Comparison of ENCODE assay signal across 31 cellular contexts in the genomic region with DNA sequence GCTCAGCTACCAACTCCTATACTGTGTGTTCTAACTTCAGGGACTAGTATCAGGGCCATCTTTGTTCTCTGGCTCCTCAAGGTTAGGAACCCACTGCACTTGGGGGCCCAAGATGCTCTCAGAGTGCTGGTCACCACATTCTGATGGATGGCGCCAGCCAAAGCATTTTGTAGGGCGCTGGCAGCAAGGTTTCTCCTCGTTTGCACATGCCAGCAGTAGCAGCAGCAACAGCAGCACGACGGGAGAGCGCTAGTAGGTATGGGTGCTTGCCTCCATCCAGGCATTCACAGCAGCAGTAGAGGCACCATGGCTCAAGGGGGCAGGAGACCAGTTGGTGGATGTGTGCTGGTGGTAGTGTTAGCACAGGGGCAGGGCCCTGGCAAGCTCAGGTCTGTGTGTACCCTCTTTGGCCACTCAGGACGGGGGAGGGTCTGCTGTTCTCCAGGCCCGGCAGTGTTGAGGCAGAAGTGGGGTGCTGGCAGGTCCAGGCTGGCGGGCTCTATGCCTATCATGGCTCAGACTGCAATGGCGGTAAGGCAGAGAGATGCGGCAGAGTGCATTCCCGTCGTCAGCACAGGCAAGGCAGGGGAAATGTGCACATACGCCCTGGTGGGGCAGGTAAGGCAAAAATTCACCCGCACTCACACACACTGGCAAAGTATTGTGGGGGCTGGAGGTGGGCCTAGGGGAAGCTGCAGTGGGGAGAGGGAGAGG. TPM values are rescaled to one million over a fixed set of nuclear protein-coding genes. Genes with fewer than 3 reads are reported as not detected.
"Had no signal": no experiment of that assay in that cellular context is flagged by ENCODE, and none has a peak within 500 bp of the region (broad histone marks: within the 10 kb centered on the region; RNA-seq: fewer than 3 reads in every experiment).

No MANE protein-coding gene starts in this region.

- DNase-seq: stimulated activated CD4-positive, alpha-beta T cell treated with anti-CD3 and anti-CD28 coated beads, Interleukin-2, amount 100 ng/mL, for 24 hours; stimulated activated CD4-positive, alpha-beta T cell treated with anti-CD3 and anti-CD28 coated beads, Interleukin-2, amount 100 ng/mL, for 48 hours; stimulated activated CD4-positive, alpha-beta T cell treated with anti-CD3 and anti-CD28 coated beads, Interleukin-4, amount 100 ng/mL, for 1 hour; stimulated activated CD4-positive, alpha-beta T cell treated with anti-CD3 and anti-CD28 coated beads, Interleukin-4, amount 100 ng/mL, for 24 hours; stimulated activated CD4-positive, alpha-beta T cell treated with anti-CD3 and anti-CD28 coated beads, Interleukin-4, amount 100 ng/mL, for 4 hours; stimulated activated naive B cell treated with anti-CD40 and anti-IgM and Interleukin-4, amounts not matched to agents 10 μg/mL and 1 μg/mL and 100 μg/mL, for 72 hours; stimulated activated naive CD4-positive, alpha-beta T cell; stimulated activated naive CD4-positive, alpha-beta T cell treated with Interleukin-2 at 50 U/mL for 16 hours; stimulated activated naive CD8-positive, alpha-beta T cell treated with anti-CD3 and anti-CD28 coated beads, Interleukin-15, amount 100 ng/mL, for 72 hours; stimulated activated naive CD8-positive, alpha-beta T cell treated with anti-CD3 and anti-CD28 coated beads, Interleukin-15, Interleukin-2, amounts not matched to agents 100 U/mL and 50 U/mL, for 24 hours; stomach; substantia nigra; testis; thyroid gland; tibial artery; transverse colon; trophoblast cell; upper lobe of left lung; upper lobe of right lung; uterus had no signal

- H3K27me3 ChIP-seq: suprapubic skin, testis, thyroid gland, tibial artery, tibial nerve, transverse colon, upper lobe of left lung, upper lobe of right lung, vagina had no signal

- ATAC-seq: stimulated activated effector memory CD8-positive, alpha-beta T cell treated with anti-CD3 and anti-CD28 coated beads, Interleukin-12 subunit alpha, Interleukin-12 subunit beta, amount 100 ng/mL, for 72 hours; stimulated activated memory B cell treated with anti-CD40 and anti-IgM and Interleukin-4, amounts not matched to agents 10 μg/mL and 1 μg/mL and 100 μg/mL, for 72 hours; stimulated activated naive B cell treated with anti-CD40 and anti-IgM and Interleukin-4, amounts not matched to agents 10 μg/mL and 1 μg/mL and 100 μg/mL, for 72 hours; stimulated activated naive CD8-positive, alpha-beta T cell treated with anti-CD3 and anti-CD28 coated beads, Interleukin-15, amount 100 ng/mL, for 72 hours; stimulated activated naive CD8-positive, alpha-beta T cell treated with anti-CD3 and anti-CD28 coated beads, Interleukin-15, Interleukin-2, amounts not matched to agents 100 U/mL and 50 U/mL, for 24 hours; upper lobe of right lung had no signal

- H3K36me3 ChIP-seq: stomach, suprapubic skin, thyroid gland, tibial artery, tibial nerve, transverse colon, upper lobe of left lung, upper lobe of right lung, uterus, vagina had no signal

- H3K36me3 Mint-ChIP-seq: stimulated activated effector memory CD8-positive, alpha-beta T cell treated with anti-CD3 and anti-CD28 coated beads, Interleukin-12 subunit alpha, Interleukin-12 subunit beta, amount 100 ng/mL, for 72 hours; stimulated activated memory B cell treated with anti-CD40 and anti-IgM and Interleukin-4, amounts not matched to agents 10 μg/mL and 1 μg/mL and 100 μg/mL, for 72 hours; stimulated activated naive B cell treated with anti-CD40 and anti-IgM and Interleukin-4, amounts not matched to agents 10 μg/mL and 1 μg/mL and 100 μg/mL, for 72 hours; type B pancreatic cell had no signal

- H3K4me3 Mint-ChIP-seq: stimulated activated effector memory CD8-positive, alpha-beta T cell treated with anti-CD3 and anti-CD28 coated beads, Interleukin-12 subunit alpha, Interleukin-12 subunit beta, amount 100 ng/mL, for 72 hours; stimulated activated memory B cell treated with anti-CD40 and anti-IgM and Interleukin-4, amounts not matched to agents 10 μg/mL and 1 μg/mL and 100 μg/mL, for 72 hours; stimulated activated naive B cell treated with anti-CD40 and anti-IgM and Interleukin-4, amounts not matched to agents 10 μg/mL and 1 μg/mL and 100 μg/mL, for 72 hours; stimulated activated naive CD8-positive, alpha-beta T cell treated with anti-CD3 and anti-CD28 coated beads, Interleukin-15, amount 100 ng/mL, for 72 hours; stimulated activated naive CD8-positive, alpha-beta T cell treated with anti-CD3 and anti-CD28 coated beads, Interleukin-15, Interleukin-2, amounts not matched to agents 100 ng/mL and 50 ng/mL, for 24 hours; type B pancreatic cell had no signal

- H3K4me1 ChIP-seq: stomach, suprapubic skin, testis, thyroid gland, tibial artery, tibial nerve, transverse colon, upper lobe of left lung, upper lobe of right lung, uterus, vagina had no signal

- H3K9me3 Mint-ChIP-seq: stimulated activated naive CD8-positive, alpha-beta T cell treated with anti-CD3 and anti-CD28 coated beads, Interleukin-15, Interleukin-2, amounts not matched to agents 100 ng/mL and 50 ng/mL, for 24 hours had no signal

- H3K4me1 Mint-ChIP-seq: stimulated activated effector memory CD8-positive, alpha-beta T cell treated with anti-CD3 and anti-CD28 coated beads, Interleukin-12 subunit alpha, Interleukin-12 subunit beta, amount 100 ng/mL, for 72 hours; stimulated activated memory B cell treated with anti-CD40 and anti-IgM and Interleukin-4, amounts not matched to agents 10 μg/mL and 1 μg/mL and 100 μg/mL, for 72 hours; stimulated activated naive B cell treated with anti-CD40 and anti-IgM and Interleukin-4, amounts not matched to agents 10 μg/mL and 1 μg/mL and 100 μg/mL, for 72 hours; stimulated activated naive CD8-positive, alpha-beta T cell treated with anti-CD3 and anti-CD28 coated beads, Interleukin-15, amount 100 ng/mL, for 72 hours had no signal

- H3K27ac Mint-ChIP-seq: stimulated activated effector memory CD8-positive, alpha-beta T cell treated with anti-CD3 and anti-CD28 coated beads, Interleukin-12 subunit alpha, Interleukin-12 subunit beta, amount 100 ng/mL, for 72 hours; stimulated activated memory B cell treated with anti-CD40 and anti-IgM and Interleukin-4, amounts not matched to agents 10 μg/mL and 1 μg/mL and 100 μg/mL, for 72 hours; stimulated activated naive B cell treated with anti-CD40 and anti-IgM and Interleukin-4, amounts not matched to agents 10 μg/mL and 1 μg/mL and 100 μg/mL, for 72 hours; stimulated activated naive CD8-positive, alpha-beta T cell treated with anti-CD3 and anti-CD28 coated beads, Interleukin-15, amount 100 ng/mL, for 72 hours; stimulated activated naive CD8-positive, alpha-beta T cell treated with anti-CD3 and anti-CD28 coated beads, Interleukin-15, Interleukin-2, amounts not matched to agents 100 ng/mL and 50 ng/mL, for 24 hours; type B pancreatic cell had no signal

- H3K9me3 ChIP-seq: suprapubic skin, testis, thyroid gland, tibial artery, tibial nerve, transverse colon, upper lobe of right lung, uterus, vagina had no signal

- H3K4me3 ChIP-seq: stomach, suprapubic skin, testis, thyroid gland, tibial artery, tibial nerve, transverse colon, upper lobe of left lung, upper lobe of right lung, uterus, vagina had no signal

- H3K27me3 Mint-ChIP-seq: stimulated activated memory B cell treated with anti-CD40 and anti-IgM and Interleukin-4, amounts not matched to agents 10 μg/mL and 1 μg/mL and 100 μg/mL, for 72 hours; stimulated activated naive B cell treated with anti-CD40 and anti-IgM and Interleukin-4, amounts not matched to agents 10 μg/mL and 1 μg/mL and 100 μg/mL, for 72 hours; stimulated activated naive CD8-positive, alpha-beta T cell treated with anti-CD3 and anti-CD28 coated beads, Interleukin-15, amount 100 ng/mL, for 72 hours; stimulated activated naive CD8-positive, alpha-beta T cell treated with anti-CD3 and anti-CD28 coated beads, Interleukin-15, Interleukin-2, amounts not matched to agents 100 ng/mL and 50 ng/mL, for 24 hours; type B pancreatic cell had no signal

- H3K27ac ChIP-seq: stomach, suprapubic skin, testis, thyroid gland, tibial artery, tibial nerve, transverse colon, upper lobe of left lung, upper lobe of right lung, uterus, vagina had no signal

RNA-seq across cellular contexts. Expression of gene SERPINA7, which starts 56.6 kb away (rescaled TPM):
- total RNA-seq: stomach, subcutaneous adipose tissue, temporal lobe, testis, thyroid gland, tibial nerve, transverse colon, upper lobe of right lung, ureter, urinary bladder, uterus, vagina had no signal
